In the genomic region with DNA sequence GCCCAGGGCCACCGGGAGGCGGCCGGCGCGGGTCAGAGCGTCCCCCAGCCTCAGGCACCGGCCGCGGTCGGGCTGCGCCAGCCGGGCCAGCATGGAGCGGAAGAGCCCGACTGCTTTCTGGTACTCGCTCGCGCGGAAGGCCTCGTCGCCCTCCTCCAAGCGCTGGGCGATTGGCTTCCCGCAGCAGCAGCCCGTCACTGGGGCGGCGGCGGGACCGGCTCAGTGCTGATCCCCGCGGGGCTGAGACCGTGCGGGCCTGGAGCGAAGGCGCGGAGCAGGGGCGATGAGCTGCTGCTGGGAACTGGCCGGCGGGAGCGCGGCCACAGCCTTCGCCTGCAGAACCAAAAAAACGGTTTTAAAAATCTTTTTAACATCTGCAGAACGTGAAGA, we compare ENCODE assay signal across 8 cellular contexts.
A peak's percentile ranks its signal among the peaks of the same experiment; 100 is the strongest.
DNase-seq lines count a peak whose midpoint lies in the region; ATAC-seq and TF ChIP-seq lines count a peak whose summit lies in the region.
"Not testable (repeated sequence)": the region's sequence is repeated elsewhere in the genome, so short reads cannot be mapped to it uniquely, and the experiment has no call there.

No MANE protein-coding gene starts in this region.

- not testable (repeated sequence) for H3K4me3 ChIP-seq in CD4-positive, CD25-positive, alpha-beta regulatory T cell (ENCODE audit: low read depth, low read length)
- H3K4me3 ChIP-seq in PC-9, result peak overlapping the region; percentile 58; the same call in 1 of the 2 replicates
- peak overlapping the region; percentile 22 for H3K4me3 ChIP-seq in effector memory CD4-positive, alpha-beta T cell (ENCODE audit: insufficient read depth, low read depth, low read length, poor library complexity, severe bottlenecking)
- peak overlapping the region; percentile 14 for H3K4me3 ChIP-seq in kidney epithelial cell (ENCODE audit: low read depth, low read length)

- not testable (repeated sequence) for H2AFZ ChIP-seq in PC-9

- peak overlapping the region in 2 of 4 donors; percentile 66 to 76 for H3K4me3 Mint-ChIP-seq in CD4-positive, CD25-positive, alpha-beta regulatory T cell
- H3K4me3 Mint-ChIP-seq in activated CD8-positive, alpha-beta T cell treated with anti-CD3 and anti-CD28 coated beads, Interleukin-2, amount 10 ng/mL, durations not matched to agents 7 days and 5 days, result peak overlapping the region; percentile 43
- H3K4me3 Mint-ChIP-seq in activated naive CD8-positive, alpha-beta T cell, result peak overlapping the region; percentile 53

- not testable (repeated sequence) for H3K27me3 ChIP-seq in CD4-positive, CD25-positive, alpha-beta regulatory T cell (ENCODE audit: control insufficient read depth, insufficient read depth, low read length); PC-9 (ENCODE audit: insufficient read depth, low read depth); effector memory CD4-positive, alpha-beta T cell (replicated peaks; ENCODE audit: control insufficient read depth, insufficient read depth, low read length, poor library complexity, severe bottlenecking); kidney epithelial cell (ENCODE audit: control insufficient read depth, insufficient read depth, low read length)

- H3F3A ChIP-seq in PC-9 (ENCODE audit: insufficient read depth, low read depth), result not testable (repeated sequence)

- not testable (repeated sequence) for H3K36me3 Mint-ChIP-seq in CD4-positive, CD25-positive, alpha-beta regulatory T cell; activated CD8-positive, alpha-beta T cell treated with anti-CD3 and anti-CD28 coated beads, Interleukin-2, amount 10 ng/mL, durations not matched to agents 7 days and 5 days (ENCODE audit: low read depth); activated naive CD8-positive, alpha-beta T cell

- CTCF ChIA-PET in PC-9 (lab: Charles Lee); activated CD8-positive, alpha-beta T cell treated with anti-CD3 and anti-CD28 coated beads, Interleukin-2, amount 10 ng/mL, durations not matched to agents 7 days and 5 days (lab: Charles Lee): not testable (repeated sequence)

- not testable (repeated sequence) for H3K79me2 ChIP-seq in PC-9 (ENCODE audit: low read depth)

- BruUV-seq in PC-9 (replicated peaks; lab: Mats Ljungman, UMichigan), result not testable (repeated sequence)

- TF ChIP-seq CTCF in PC-9 (conservative IDR thresholded peaks at IDR 0.05); kidney epithelial cell (IDR thresholded peaks at IDR 0.05; ENCODE audit: insufficient read depth, low read length, poor library complexity, severe bottlenecking): not testable (repeated sequence)

- H3K4me1 ChIP-seq in CD4-positive, CD25-positive, alpha-beta regulatory T cell (ENCODE audit: control insufficient read depth, insufficient read depth, low read length, poor library complexity, severe bottlenecking); PC-9 (replicated peaks; ENCODE audit: insufficient read depth); effector memory CD4-positive, alpha-beta T cell (ENCODE audit: control insufficient read depth, insufficient read depth, low read length, poor library complexity, severe bottlenecking): not testable (repeated sequence)

- not testable (repeated sequence) for H3K27ac ChIP-seq in CD4-positive, CD25-positive, alpha-beta regulatory T cell (ENCODE audit: insufficient read depth, low read length, poor library complexity, severe bottlenecking); PC-9; effector memory CD4-positive, alpha-beta T cell (ENCODE audit: insufficient read depth, low read length, poor library complexity, severe bottlenecking)

- peak in 1 of 2 donors; percentile 55 for ATAC-seq in CD4-positive, CD25-positive, alpha-beta regulatory T cell (ENCODE audit: low read depth in 2 of 2)
- not testable (repeated sequence) for ATAC-seq in activated CD8-positive, alpha-beta T cell treated with anti-CD3 and anti-CD28 coated beads, Interleukin-2, amount 10 ng/mL, durations not matched to agents 7 days and 5 days

- not testable (repeated sequence) for H3K9me2 ChIP-seq in PC-9 (ENCODE audit: insufficient read depth)

- not testable (repeated sequence) for H3K36me3 ChIP-seq in CD4-positive, CD25-positive, alpha-beta regulatory T cell (ENCODE audit: control insufficient read depth, insufficient read depth, low read length); PC-9 (ENCODE audit: low read depth); effector memory CD4-positive, alpha-beta T cell (ENCODE audit: control insufficient read depth, insufficient read depth, low read length); kidney epithelial cell (ENCODE audit: control insufficient read depth, insufficient read depth, low read length)

- not testable (repeated sequence) for H3K9me3 Mint-ChIP-seq in CD4-positive, CD25-positive, alpha-beta regulatory T cell; activated CD8-positive, alpha-beta T cell treated with anti-CD3 and anti-CD28 coated beads, Interleukin-2, amount 10 ng/mL, durations not matched to agents 7 days and 5 days (ENCODE audit: insufficient read depth); activated naive CD8-positive, alpha-beta T cell (ENCODE audit: low read depth)

- H4K20me1 ChIP-seq in PC-9 (ENCODE audit: insufficient read depth), result not testable (repeated sequence)

- H3K27me3 Mint-ChIP-seq in CD4-positive, CD25-positive, alpha-beta regulatory T cell, result peaks cover 10% of the 10 kb centered on the region
- not testable (repeated sequence) for H3K27me3 Mint-ChIP-seq in activated CD8-positive, alpha-beta T cell treated with anti-CD3 and anti-CD28 coated beads, Interleukin-2, amount 10 ng/mL, durations not matched to agents 7 days and 5 days (ENCODE audit: low read depth); activated naive CD8-positive, alpha-beta T cell

- intact Hi-C loops in PC-9 (cut with micrococcal nuclease; ENCODE audit: unreplicated experiment), result not testable (repeated sequence)

- not testable (repeated sequence) for H3K9me3 ChIP-seq in CD4-positive, CD25-positive, alpha-beta regulatory T cell (ENCODE audit: control insufficient read depth in 2 of 2, low read length in 2 of 2); PC-9 (ENCODE audit: insufficient read depth, low read depth); effector memory CD4-positive, alpha-beta T cell (ENCODE audit: control insufficient read depth, low read length)

- POLR2A ChIA-PET in PC-9 (lab: Charles Lee; ENCODE audit: unreplicated experiment); activated CD8-positive, alpha-beta T cell treated with anti-CD3 and anti-CD28 coated beads, Interleukin-2, amount 10 ng/mL, durations not matched to agents 7 days and 5 days (lab: Charles Lee): not testable (repeated sequence)

- not testable (repeated sequence) for H3K4me1 Mint-ChIP-seq in CD4-positive, CD25-positive, alpha-beta regulatory T cell; activated CD8-positive, alpha-beta T cell treated with anti-CD3 and anti-CD28 coated beads, Interleukin-2, amount 10 ng/mL, durations not matched to agents 7 days and 5 days (ENCODE audit: low read depth); activated naive CD8-positive, alpha-beta T cell (ENCODE audit: low read depth)

- DNase-seq in CD4-positive, CD25-positive, alpha-beta regulatory T cell, result peak in 2 of 3 donors; percentile 26 to 38
- DNase-seq in PC-9 (peak in 1 of 2 experiments; percentile 12), retina (peak; percentile 39), superior temporal gyrus (ENCODE audit: extremely low spot score) (peak; percentile 12)
- DNase-seq in activated CD8-positive, alpha-beta T cell treated with anti-CD3 and anti-CD28 coated beads, Interleukin-2, amount 10 ng/mL, durations not matched to agents 7 days and 5 days; effector memory CD4-positive, alpha-beta T cell; kidney epithelial cell (ENCODE audit: low read depth): not testable (repeated sequence)

- H3K4me2 ChIP-seq in PC-9, result peak overlapping the region; percentile 66; the same call in 1 of the 2 replicates

- H3K27ac Mint-ChIP-seq in CD4-positive, CD25-positive, alpha-beta regulatory T cell; activated CD8-positive, alpha-beta T cell treated with anti-CD3 and anti-CD28 coated beads, Interleukin-2, amount 10 ng/mL, durations not matched to agents 7 days and 5 days; activated naive CD8-positive, alpha-beta T cell: not testable (repeated sequence)
